Comparison of ENCODE assay signal across 7 cellular contexts in the genomic region with DNA sequence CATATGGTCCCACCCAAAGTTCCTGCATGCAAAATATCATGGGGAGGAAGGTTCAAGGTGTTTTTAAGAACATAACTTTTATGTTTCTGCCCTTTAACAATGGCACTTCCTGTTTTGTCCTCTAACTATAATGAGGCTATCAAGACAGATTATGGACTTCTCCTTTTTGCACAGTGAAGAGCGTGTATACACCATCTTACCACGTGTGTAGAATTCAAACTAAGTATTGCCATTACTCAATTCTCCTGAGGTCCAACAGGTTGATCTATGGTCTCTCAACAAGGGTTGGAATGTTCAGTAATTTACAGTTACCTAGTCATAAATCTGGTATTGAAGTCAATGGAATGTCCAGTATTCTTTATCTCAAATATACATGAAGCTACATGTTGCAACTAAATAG.
DNase-seq lines count a peak whose midpoint lies in the region; ATAC-seq lines count a peak whose summit lies in the region.

No MANE protein-coding gene starts in this region.

- peak; percentile 70 for ATAC-seq in GM19035 (IDR thresholded peaks at IDR 0.05; ENCODE audit: unreplicated experiment)
- ATAC-seq in HG02938 (IDR thresholded peaks at IDR 0.05; ENCODE audit: unreplicated experiment): peak; percentile 85
- ATAC-seq in sciatic nerve: peak; percentile 57
- ATAC-seq in esophagus mucosa: no peak

- intact Hi-C loops in sciatic nerve (cut with DNase I): no loop called here

- DNase-seq in SIG-M5 treated with dmso at 0.1 percent for 504 hours (lab: John Stamatoyannopoulos, UW; ENCODE audit: unreplicated experiment) (peak; percentile 87), sciatic nerve (ENCODE audit: low spot score) (no peak), SW 1271 (lab: John Stamatoyannopoulos, UW) (no peak)
- no peak for DNase-seq in stimulated activated CD4-positive, alpha-beta T cell treated with anti-CD3 and anti-CD28 coated beads, Interleukin-12 subunit alpha, Interleukin-12 subunit beta, amount 100 ng/mL, for 4 hours
